8 cellular contexts compared by ENCODE assay signal in genomic region chr1:116538527-116538926, GRCh38. TPM values are rescaled to one million over a fixed set of nuclear protein-coding genes. Genes with fewer than 3 reads are reported as not detected.
DNase-seq lines count a peak whose midpoint lies in the region; ATAC-seq, FAIRE-seq and TF ChIP-seq lines count a peak whose summit lies in the region.

No MANE protein-coding gene starts in this region.

- H4K20me1 ChIP-seq in astrocyte (ENCODE audit: insufficient read depth, low read length) = no peaks in the 10 kb centered on the region

- no peaks in the 10 kb centered on the region for H3K79me2 ChIP-seq in astrocyte (ENCODE audit: insufficient read depth, low read length)

- no peak for TF ChIP-seq EP300 in esophagus muscularis mucosa (IDR thresholded peaks at IDR 0.05)

- WGBS in esophagus muscularis mucosa = 93% methylated on average over 1 of the region's 1 CpG

- H3K9ac ChIP-seq in astrocyte (ENCODE audit: low read length) = no peak overlapping the region

- H3K27ac Mint-ChIP-seq in astrocyte (ENCODE audit: unreplicated experiment) = no peak overlapping the region
- peak overlapping the region; percentile 21 for H3K27ac Mint-ChIP-seq in stimulated activated naive B cell treated with anti-CD40 and anti-IgM and Interleukin-4, amounts not matched to agents 10 μg/mL and 1 μg/mL and 100 μg/mL, for 72 hours

- H3K27me3 ChIP-seq in astrocyte (ENCODE audit: insufficient read depth, low read length) = no peaks in the 10 kb centered on the region
- H3K27me3 ChIP-seq in esophagus muscularis mucosa = no peaks in the 10 kb centered on the region

- H3K4me2 ChIP-seq in astrocyte (ENCODE audit: low read length) = no peak overlapping the region

- H3K36me3 ChIP-seq in astrocyte (ENCODE audit: insufficient read depth, low read length) (no peaks in the 10 kb centered on the region), esophagus muscularis mucosa (peaks cover 16 to 68% (median 52%) of the 10 kb centered on the region in 4 donors)

- peaks cover 6% of the 10 kb centered on the region for H3K4me1 Mint-ChIP-seq in astrocyte (ENCODE audit: low read depth, unreplicated experiment)
- peaks cover 41 to 61% of the 10 kb centered on the region in 2 donors for H3K4me1 Mint-ChIP-seq in stimulated activated naive B cell treated with anti-CD40 and anti-IgM and Interleukin-4, amounts not matched to agents 10 μg/mL and 1 μg/mL and 100 μg/mL, for 72 hours

- ATAC-seq in GM21526 (IDR thresholded peaks at IDR 0.05; ENCODE audit: low FRiP score, unreplicated experiment) = peak; percentile 51
- ATAC-seq in stimulated activated naive B cell treated with anti-CD40 and anti-IgM and Interleukin-4, amounts not matched to agents 10 μg/mL and 1 μg/mL and 100 μg/mL, for 72 hours (replicated peaks) = peak; percentile 83 to 84

- no peaks in the 10 kb centered on the region for H3K27me3 Mint-ChIP-seq in astrocyte (ENCODE audit: low read depth, unreplicated experiment)
- H3K27me3 Mint-ChIP-seq in stimulated activated naive B cell treated with anti-CD40 and anti-IgM and Interleukin-4, amounts not matched to agents 10 μg/mL and 1 μg/mL and 100 μg/mL, for 72 hours = no peaks in the 10 kb centered on the region

- no peak for FAIRE-seq in astrocyte (lab: Jason Lieb, UNC)

- peaks cover 20% of the 10 kb centered on the region for H3K4me1 ChIP-seq in astrocyte (ENCODE audit: insufficient read depth, low read length)
- no peaks in the 10 kb centered on the region for H3K4me1 ChIP-seq in esophagus muscularis mucosa

- H3K27ac ChIP-seq in astrocyte (ENCODE audit: low read depth, low read length) (no peak overlapping the region), esophagus muscularis mucosa (replicated peaks in 1 of 4) (no peak overlapping the region), substantia nigra (ENCODE audit: low read depth, low read length, poor library complexity, severe bottlenecking) (no peak overlapping the region)

- no peaks in the 10 kb centered on the region for H3K9me3 Mint-ChIP-seq in astrocyte (ENCODE audit: unreplicated experiment)
- H3K9me3 Mint-ChIP-seq in stimulated activated naive B cell treated with anti-CD40 and anti-IgM and Interleukin-4, amounts not matched to agents 10 μg/mL and 1 μg/mL and 100 μg/mL, for 72 hours = peaks cover 2 to 5% of the 10 kb centered on the region in 2 donors

- H2AFZ ChIP-seq in astrocyte (ENCODE audit: low read depth, low read length) = no peak overlapping the region

- H3K4me3 Mint-ChIP-seq in astrocyte (ENCODE audit: unreplicated experiment) = no peak overlapping the region
- peak overlapping the region in 1 of 2 donors; percentile 67 for H3K4me3 Mint-ChIP-seq in stimulated activated naive B cell treated with anti-CD40 and anti-IgM and Interleukin-4, amounts not matched to agents 10 μg/mL and 1 μg/mL and 100 μg/mL, for 72 hours

- no peak for TF ChIP-seq POLR2A in esophagus muscularis mucosa (IDR thresholded peaks at IDR 0.05; ENCODE audit: low read depth)

- intact Hi-C loops in esophagus muscularis mucosa (cut with DNase I) = no loop called here

- DNase-seq in GM12865 (ENCODE audit: low read depth) = peak; percentile 64
- DNase-seq in HS-27A (ENCODE audit: low read depth) = peak; percentile 19
- peak; percentile 67 for DNase-seq in astrocyte (ENCODE audit: low read depth)
- no peak for DNase-seq in stimulated activated naive B cell treated with anti-CD40 and anti-IgM and Interleukin-4, amounts not matched to agents 10 μg/mL and 1 μg/mL and 100 μg/mL, for 72 hours
- DNase-seq in esophagus muscularis mucosa (ENCODE audit: extremely low spot score) = no peak
- DNase-seq in ecto neural progenitor cell (ENCODE audit: low spot score) = no peak
- no peak for DNase-seq in substantia nigra (lab: John Stamatoyannopoulos, UW)

- TF ChIP-seq CTCF in GM12865 (IDR thresholded peaks at IDR 0.05; ENCODE audit: insufficient read depth, low read depth, low read length, missing control alignments) (no peak), astrocyte (IDR thresholded peaks at IDR 0.05; ENCODE audit: insufficient read depth, low read depth, low read length) (no peak), esophagus muscularis mucosa (IDR thresholded peaks at IDR 0.05) (no peak)

- H3K36me3 Mint-ChIP-seq in astrocyte (ENCODE audit: low read depth, unreplicated experiment) = peaks cover 25% of the 10 kb centered on the region
- peaks cover 76 to 86% of the 10 kb centered on the region in 2 donors for H3K36me3 Mint-ChIP-seq in stimulated activated naive B cell treated with anti-CD40 and anti-IgM and Interleukin-4, amounts not matched to agents 10 μg/mL and 1 μg/mL and 100 μg/mL, for 72 hours

- no peak overlapping the region for H3K4me3 ChIP-seq in GM12865 (ENCODE audit: low read depth, low read length)
- H3K4me3 ChIP-seq in astrocyte (ENCODE audit: insufficient read depth, low read depth, low read length) = no peak overlapping the region
- H3K4me3 ChIP-seq in esophagus muscularis mucosa = no peak overlapping the region

- H3K9me3 ChIP-seq in astrocyte (ENCODE audit: insufficient read depth, low read depth, low read length) (no peaks in the 10 kb centered on the region), esophagus muscularis mucosa (no peaks in the 10 kb centered on the region)

RNA-seq across cellular contexts. Expression of gene CD58, which starts 32.3 kb away (rescaled TPM):
- total RNA-seq in astrocyte (13.0 and 13.7 TPM in 2 replicates), esophagus muscularis mucosa (10 to 100 TPM; 20.3 to 23.4 (median 21.7) TPM)

Comparison
In these comparisons a context has a peak if more than half of its experiments do, and no peak if none do; other contexts are left out.
1. DNase-seq: peak in GM12865 (single experiment), HS-27A (single experiment) and astrocyte (single experiment); none in stimulated activated naive B cell treated with anti-CD40 and anti-IgM and Interleukin-4, amounts not matched to agents 10 μg/mL and 1 μg/mL and 100 μg/mL, for 72 hours (single experiment), esophagus muscularis mucosa (single experiment), ecto neural progenitor cell (single experiment) and substantia nigra (0 of 49).